In genomic region chr10:58903071-58903470, GRCh38 we compare ENCODE assay signal across 25 cellular contexts.
"Had no signal": no experiment of that assay in that cellular context is flagged by ENCODE, and none has a peak within 500 bp of the region (broad histone marks: within the 10 kb centered on the region; RNA-seq: fewer than 3 reads in every experiment).

No MANE protein-coding gene starts in this region.

- H3K27ac ChIP-seq: colonic mucosa, coronary artery, dorsolateral prefrontal cortex, epithelial cell of prostate, esophagus muscularis mucosa, esophagus squamous epithelium, foreskin keratinocyte, gastrocnemius medialis, gastroesophageal sphincter, heart left ventricle, heart right ventricle, hepatocyte had no signal

- H3K4me1 ChIP-seq: colonic mucosa, esophagus muscularis mucosa, esophagus squamous epithelium, gastrocnemius medialis, gastroesophageal sphincter, heart left ventricle, heart right ventricle had no signal

- H3K36me3 ChIP-seq: colonic mucosa, esophagus muscularis mucosa, esophagus squamous epithelium, gastrocnemius medialis, gastroesophageal sphincter, heart left ventricle, heart right ventricle had no signal

- H3K4me2 ChIP-seq: hepatocyte had no signal

- H2AFZ ChIP-seq: hepatocyte had no signal

- ATAC-seq: effector memory CD8-positive, alpha-beta T cell; esophagus mucosa; foreskin keratinocyte; gastrocnemius medialis; gastroesophageal sphincter; heart left ventricle; heart right ventricle had no signal

- DNase-seq: colonic mucosa; cortex of kidney; dermis blood vessel endothelial cell; dorsolateral prefrontal cortex; effector CD4-positive, alpha-beta T cell; effector CD8-positive, alpha-beta T cell; effector memory CD4-positive, alpha-beta T cell; effector memory CD8-positive, alpha-beta T cell; endodermal cell; erythroblast; esophagus squamous epithelium; foreskin fibroblast; foreskin keratinocyte; foreskin melanocyte; gastrocnemius medialis; glutamatergic neuron; head of caudate nucleus; heart left ventricle; heart right ventricle had no signal

- H3K4me3 ChIP-seq: colonic mucosa, coronary artery, dorsolateral prefrontal cortex, esophagus muscularis mucosa, esophagus squamous epithelium, gastrocnemius medialis, gastroesophageal sphincter, heart left ventricle, heart right ventricle, hepatocyte had no signal

- H3K27me3 ChIP-seq: colonic mucosa, dorsolateral prefrontal cortex, esophagus muscularis mucosa, esophagus squamous epithelium, foreskin keratinocyte, gastrocnemius medialis, gastroesophageal sphincter, heart left ventricle, hepatocyte had no signal

- H3K79me2 ChIP-seq: hepatocyte had no signal

- H3K9me3 ChIP-seq: colonic mucosa, esophagus muscularis mucosa, esophagus squamous epithelium, gastrocnemius medialis, gastroesophageal sphincter had no signal
